In genomic region chr12:92695056-92695455, GRCh38 we compare ENCODE assay signal across 22 cellular contexts. TPM values are rescaled to one million over a fixed set of nuclear protein-coding genes. Genes with fewer than 3 reads are reported as not detected.
"Had no signal": no experiment of that assay in that cellular context is flagged by ENCODE, and none has a peak within 500 bp of the region (broad histone marks: within the 10 kb centered on the region; RNA-seq: fewer than 3 reads in every experiment).

No MANE protein-coding gene starts in this region.

- H3K4me3 ChIP-seq: SJCRH30 had no signal

- H3K9me3 ChIP-seq: SJCRH30 had no signal

- H3K36me3 ChIP-seq: SJCRH30 had no signal

- H3K27me3 ChIP-seq: SJCRH30 had no signal

- H3K27ac ChIP-seq: RWPE1, SJCRH30 had no signal

- H3K4me1 ChIP-seq: SJCRH30 had no signal

- DNase-seq: KBM-7, MV-4-11, NCI-H1048, NCI-H1105, NCI-H1436, NCI-H1694, NCI-H187 treated with DMSO at 0.1 percent for 48 hours, NCI-H2029 treated with DMSO at 0.1 percent for 48 hours, NCI-H2171, NCI-H226, NCI-H446 treated with DMSO at 0.1 percent for 48 hours, NCI-H510A treated with DMSO at 0.1 percent for 48 hours, NCI-H526, NCI-H82, PC-3, SHP77 treated with DMSO at 0.1 percent for 48 hours, SJCRH30, T-helper 2 cell had no signal

RNA-seq across cellular contexts. Expression of gene PLEKHG7, which starts 7.7 kb away (rescaled TPM):
- total RNA-seq: LHCN-M2; MCF 10A; PC-3; SJCRH30; T-helper 1 cell treated with Interleukin-12 subunit alpha and Interleukin-12 subunit beta and Interleukin-4 antibody, amounts not matched to agents 30 ng/mL and 1 ng/mL, for 36 hours had no signal
